ENCODE assay signal across 21 cellular contexts in genomic region chr17:296906-297690, GRCh38.
"Had no signal": no experiment of that assay in that cellular context is flagged by ENCODE, and none has a peak within 500 bp of the region (broad histone marks: within the 10 kb centered on the region; RNA-seq: fewer than 3 reads in every experiment).

No MANE protein-coding gene starts in this region.

- H3K4me3 ChIP-seq: breast epithelium, coronary artery, esophagus squamous epithelium, gastroesophageal sphincter, heart right ventricle, left ventricle myocardium inferior, tibial artery had no signal

- H3K9me3 ChIP-seq: breast epithelium, esophagus squamous epithelium, gastroesophageal sphincter, heart right ventricle, left ventricle myocardium inferior, neutrophil, tibial artery had no signal

- H3K9ac ChIP-seq: parathyroid adenoma had no signal

- H3K9me3 Mint-ChIP-seq: activated naive CD8-positive, alpha-beta T cell treated with anti-CD3 and anti-CD28 coated beads for 36 hours; natural killer cell; stimulated activated naive CD8-positive, alpha-beta T cell treated with anti-CD3 and anti-CD28 coated beads, Interleukin-15, Interleukin-2, amounts not matched to agents 100 ng/mL and 50 ng/mL, for 24 hours had no signal

- H3K27me3 ChIP-seq: breast epithelium had no signal

- H3K36me3 Mint-ChIP-seq: activated naive CD8-positive, alpha-beta T cell treated with anti-CD3 and anti-CD28 coated beads for 36 hours; natural killer cell had no signal

- FAIRE-seq: TTC549 had no signal

- H3K36me3 ChIP-seq: breast epithelium, gastroesophageal sphincter, heart right ventricle, left ventricle myocardium inferior, neutrophil, tibial artery had no signal

- DNase-seq: activated CD4-positive, alpha-beta T cell treated with anti-CD3 and anti-CD28 coated beads for 1 hour; activated naive CD8-positive, alpha-beta T cell treated with anti-CD3 and anti-CD28 coated beads for 36 hours; activated T-cell treated with anti-CD3 and anti-CD28 coated beads, Interleukin-2, amount 50 U/mL, for 1 hour; esophagus squamous epithelium; heart right ventricle; left ventricle myocardium inferior; mammary epithelial cell; midbrain; natural killer cell; stimulated activated CD4-positive, alpha-beta T cell treated with anti-CD3 and anti-CD28 coated beads, Interleukin-12 subunit alpha, Interleukin-12 subunit beta, amount 100 ng/mL, for 4 hours; stimulated activated CD4-positive, alpha-beta T cell treated with anti-CD3 and anti-CD28 coated beads, Interleukin-4, amount 100 ng/mL, for 4 hours; substantia nigra; T-helper 1 cell had no signal

- H3K4me1 ChIP-seq: breast epithelium, parathyroid adenoma, tibial artery had no signal

- H3K27ac ChIP-seq: breast epithelium, coronary artery, esophagus squamous epithelium, gastroesophageal sphincter, left ventricle myocardium inferior, neutrophil, parathyroid adenoma, tibial artery had no signal

- H3K27ac Mint-ChIP-seq: activated naive CD8-positive, alpha-beta T cell treated with anti-CD3 and anti-CD28 coated beads for 36 hours; natural killer cell; stimulated activated naive CD8-positive, alpha-beta T cell treated with anti-CD3 and anti-CD28 coated beads, Interleukin-15, Interleukin-2, amounts not matched to agents 100 ng/mL and 50 ng/mL, for 24 hours had no signal

- ATAC-seq: gastroesophageal sphincter, heart right ventricle, natural killer cell had no signal

- H2AFZ ChIP-seq: parathyroid adenoma had no signal

- H3K79me2 ChIP-seq: parathyroid adenoma had no signal
